Comparison of ENCODE assay signal across 8 cellular contexts in the genomic region with DNA sequence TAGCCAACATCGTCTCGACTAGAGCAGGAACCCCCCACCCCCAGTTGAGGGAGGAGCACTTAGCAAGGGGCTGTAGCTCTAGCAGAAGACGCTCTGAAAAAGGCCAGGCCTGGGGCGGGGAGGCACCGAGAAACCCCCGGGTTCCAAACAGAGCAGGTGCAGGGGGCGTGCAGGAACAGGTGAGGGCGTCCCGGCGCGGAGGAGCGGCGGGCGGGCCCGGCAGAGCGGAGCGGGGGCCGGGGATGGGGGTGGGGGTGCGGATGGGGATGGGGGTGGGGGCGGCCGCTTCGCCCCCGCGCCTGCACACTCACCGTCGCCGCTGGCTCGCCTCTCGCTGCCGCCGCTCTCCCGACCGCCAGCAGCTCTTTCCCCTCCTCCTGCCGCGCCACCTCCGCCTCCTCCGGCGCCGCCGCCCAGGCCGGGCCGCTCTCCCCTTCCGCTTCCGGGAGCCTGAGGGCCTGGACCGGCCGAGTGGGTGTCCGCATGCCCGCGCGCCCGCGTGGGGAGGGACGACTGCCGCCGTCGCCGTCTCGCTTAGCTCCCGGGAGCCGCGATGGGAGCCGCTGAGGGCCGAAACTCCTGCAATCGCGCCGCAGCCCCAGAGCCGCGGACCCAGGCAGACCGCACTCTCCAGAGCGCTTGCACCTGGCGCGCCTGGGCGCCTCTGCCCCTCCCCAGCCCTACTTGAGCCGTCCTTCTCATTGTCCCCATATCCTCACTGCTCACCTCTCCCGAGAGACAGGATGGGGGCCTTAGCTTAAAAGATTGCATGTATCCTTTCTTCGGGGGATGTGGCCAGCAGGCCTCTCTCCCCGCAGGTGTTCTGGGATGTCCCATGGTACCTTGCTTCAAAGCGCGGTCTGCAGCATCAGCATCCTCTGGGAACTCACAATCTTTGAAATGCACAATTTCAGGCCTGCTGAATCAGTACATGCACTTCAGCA. TPM values are rescaled to one million over a fixed set of nuclear protein-coding genes. Genes with fewer than 3 reads are reported as not detected.
DNase-seq lines count a peak whose midpoint lies in the region; ATAC-seq and TF ChIP-seq lines count a peak whose summit lies in the region.

A gene with protein sequence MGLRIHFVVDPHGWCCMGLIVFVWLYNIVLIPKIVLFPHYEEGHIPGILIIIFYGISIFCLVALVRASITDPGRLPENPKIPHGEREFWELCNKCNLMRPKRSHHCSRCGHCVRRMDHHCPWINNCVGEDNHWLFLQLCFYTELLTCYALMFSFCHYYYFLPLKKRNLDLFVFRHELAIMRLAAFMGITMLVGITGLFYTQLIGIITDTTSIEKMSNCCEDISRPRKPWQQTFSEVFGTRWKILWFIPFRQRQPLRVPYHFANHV (minus strand): TSS at position 515 of the 944 bp plus-strand sequence. CDS start 19,092 bp downstream, outside the sequence.

- DNase-seq in DMS114 treated with DMSO at 0.1 percent for 48 hours (lab: John Stamatoyannopoulos, UW; ENCODE audit: unreplicated experiment): peak; percentile 7
- DNase-seq in HPDE6-E6E7 (ENCODE audit: extremely low spot score): peak; percentile 42
- DNase-seq in activated naive CD4-positive, alpha-beta T cell treated with Interleukin-2 at 50 U/mL for 16 hours: peak; percentile 65
- DNase-seq in glomerular endothelial cell (ENCODE audit: extremely low read depth, low read depth, low spot score): no peak
- peak; percentile 77 for DNase-seq in occipital lobe (lab: John Stamatoyannopoulos, UW)
- peak; percentile 79 to 85 for DNase-seq in suprapubic skin (ENCODE audit: low spot score in 2 of 2)

- peak; percentile 73 for ATAC-seq in GM19468 (IDR thresholded peaks at IDR 0.05; ENCODE audit: extremely low read depth, unreplicated experiment)

- TF ChIP-seq EP300 in suprapubic skin (IDR thresholded peaks at IDR 0.05): no peak

- H3K27ac ChIP-seq in suprapubic skin: peak within 1 kb of the TSS; percentile 0

- under 1% methylated on average over 7 of the region's 79 CpGs for WGBS in suprapubic skin

- H3K9me3 ChIP-seq in suprapubic skin: no peaks in the 10 kb centered on the region

- H3K4me3 ChIP-seq in suprapubic skin: peak within 1 kb of the TSS; percentile 72

- no peaks in the 10 kb centered on the region for H3K27me3 ChIP-seq in suprapubic skin

- peak; percentile 53 for TF ChIP-seq POLR2A in Raji (IDR thresholded peaks at IDR 0.05; ENCODE audit: insufficient read depth, low read depth, low read length)
- no peak for TF ChIP-seq POLR2A in suprapubic skin (IDR thresholded peaks at IDR 0.05)

- peaks cover 20% of the 10 kb centered on the region for H3K4me1 ChIP-seq in suprapubic skin

- TF ChIP-seq CTCF in suprapubic skin (IDR thresholded peaks at IDR 0.05): no peak

- peaks cover 11% of the 10 kb centered on the region for H3K36me3 ChIP-seq in suprapubic skin

RNA-seq across cellular contexts. Expression of the gene that starts here (rescaled TPM):
- total RNA-seq in glomerular endothelial cell (14.1 and 20.1 TPM in 2 replicates), occipital lobe (68.6 TPM), suprapubic skin (10 to 100 TPM in 1 of 4 donors, 1 to 10 TPM in 3; 6.5 to 12.9 (median 9.5) TPM)
